In the genomic region with DNA sequence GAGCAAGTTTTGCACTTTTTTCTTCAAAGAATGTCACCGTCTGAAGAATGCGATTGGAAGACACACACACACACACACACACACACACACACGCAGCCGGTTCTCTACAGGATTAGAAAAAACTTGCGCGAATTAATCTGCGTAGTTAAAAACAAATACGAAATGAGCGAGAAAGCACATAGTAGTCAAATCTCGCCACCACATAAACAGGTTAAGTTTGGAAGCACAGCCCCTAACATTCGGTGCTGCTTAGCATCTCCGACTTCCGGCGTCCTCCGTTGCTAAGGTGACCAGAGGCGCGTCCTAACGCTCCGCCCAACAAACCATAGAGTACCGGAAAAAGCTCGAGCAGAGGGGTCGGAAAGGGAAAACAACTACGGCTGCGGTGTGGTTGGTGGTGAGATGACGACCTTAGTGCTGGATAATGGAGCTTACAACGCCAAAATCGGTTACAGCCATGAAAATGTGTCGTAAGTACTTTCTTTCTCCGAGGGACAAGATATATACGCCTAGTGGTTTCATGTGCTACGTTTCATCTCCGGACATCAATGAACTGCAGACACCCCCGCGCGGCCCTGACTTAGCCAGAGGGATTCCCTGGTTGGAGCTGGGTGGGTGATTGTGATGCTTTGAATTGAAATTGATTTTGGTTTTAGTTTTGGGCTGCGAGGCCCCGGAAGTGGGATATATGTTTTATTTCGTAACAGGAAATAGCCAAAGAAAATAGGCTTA, we compare ENCODE assay signal across 8 cellular contexts. TPM values are rescaled to one million over a fixed set of nuclear protein-coding genes. Genes with fewer than 3 reads are reported as not detected.
DNase-seq lines count a peak whose midpoint lies in the region; ATAC-seq, FAIRE-seq and TF ChIP-seq lines count a peak whose summit lies in the region.

A gene (plus strand): TSS at position 366 of the 732 bp plus-strand sequence. CDS start 37 bp downstream, at position 403.

- H3K4ac ChIP-seq in neuronal stem cell (ENCODE audit: low read length): no peak within 1 kb of the TSS

- in situ Hi-C loops in HAP-1 (cut with MboI; ENCODE audit: low sequenced_read_pairs): no loop called here

- no CpG with 5 or more reads among the region's 38 CpGs for WGBS in neuronal stem cell (ENCODE audit: extremely low coverage in 2 of 2, insufficient read length in 2 of 2, insufficient replicate concordance in 1 of 2), 2 donors

- peak within 1 kb of the TSS; percentile 93 for H3K18ac ChIP-seq in neuronal stem cell (ENCODE audit: low read length)

- peaks cover 28% of the 10 kb centered on the region for H3K79me2 ChIP-seq in MM.1S (ENCODE audit: low read length)

- H3K4me2 ChIP-seq in MM.1S (ENCODE audit: low read depth, low read length) (peak within 1 kb of the TSS; percentile 74), neuronal stem cell (ENCODE audit: insufficient read depth, low read length, poor library complexity, severe bottlenecking) (peak within 1 kb of the TSS; percentile 88)

- peak; percentile 92 for ATAC-seq in foreskin keratinocyte

- no peak within 1 kb of the TSS for H2BK120ac ChIP-seq in neuronal stem cell (ENCODE audit: low read depth, low read length)

- peak within 1 kb of the TSS; percentile 92 for H2AFZ ChIP-seq in MM.1S (ENCODE audit: low read length)
- peak within 1 kb of the TSS; percentile 84 for H2AFZ ChIP-seq in neuronal stem cell (ENCODE audit: low read length)

- FAIRE-seq in G401.6 (lab: Jason Lieb, UNC): peak; percentile 93

- peak; percentile 91 to 97 for DNase-seq in HAP-1 (ENCODE audit: low spot score in 2 of 2)
- DNase-seq in MM.1S: peak; percentile 96
- DNase-seq in SIG-M5 (lab: John Stamatoyannopoulos, UW): peak; percentile 79
- DNase-seq in activated gamma-delta T cell (lab: John Stamatoyannopoulos, UW): peak; percentile 62
- DNase-seq in foreskin keratinocyte: peak; percentile 93 to 95
- peak; percentile 93 for DNase-seq in neuronal stem cell (ENCODE audit: low spot score)

- H3K4me1 ChIP-seq in HAP-1 (peaks cover 8% of the 10 kb centered on the region), MM.1S (ENCODE audit: low read length) (no peaks in the 10 kb centered on the region), foreskin keratinocyte (peaks cover 17% of the 10 kb centered on the region), neuronal stem cell (ENCODE audit: control insufficient read depth in 2 of 2, insufficient read depth in 1 of 2, low read depth in 1 of 2, low read length in 2 of 2) (peaks cover 0 to 11% of the 10 kb centered on the region in 2 donors)

- TF ChIP-seq CTCF in MM.1S (IDR thresholded peaks at IDR 0.05; ENCODE audit: low read length) (no peak), foreskin keratinocyte (conservative IDR thresholded peaks at IDR 0.05) (peak; percentile 43), subcutaneous adipose tissue (IDR thresholded peaks at IDR 0.05; ENCODE audit: low read depth) (no peak)

- peak within 1 kb of the TSS; percentile 63; the same call in 1 of the 2 replicates for H3K27ac ChIP-seq in MM.1S (ENCODE audit: low read length)
- H3K27ac ChIP-seq in foreskin keratinocyte: peak within 1 kb of the TSS; percentile 81
- H3K27ac ChIP-seq in neuronal stem cell (replicated peaks; ENCODE audit: low read length): peak within 1 kb of the TSS; percentile 69

- no peak within 1 kb of the TSS for H2BK12ac ChIP-seq in neuronal stem cell (ENCODE audit: low read length)

- no peak within 1 kb of the TSS for H2AK5ac ChIP-seq in neuronal stem cell (ENCODE audit: low read depth, low read length)

- H4K20me1 ChIP-seq in MM.1S (ENCODE audit: insufficient read depth, low read length): no peaks in the 10 kb centered on the region

- peaks cover 1% of the 10 kb centered on the region; the same call in 1 of the 2 replicates for H3K36me3 ChIP-seq in HAP-1 (replicated peaks)
- H3K36me3 ChIP-seq in MM.1S (replicated peaks; ENCODE audit: insufficient read depth, low read length): no peaks in the 10 kb centered on the region
- H3K36me3 ChIP-seq in neuronal stem cell (replicated peaks in 1 of 2; ENCODE audit: control insufficient read depth in 2 of 2, insufficient read depth in 2 of 2, low read length in 2 of 2): peaks cover 0 to 13% of the 10 kb centered on the region in 2 donors

- H3K9me3 ChIP-seq in HAP-1 (no peaks in the 10 kb centered on the region), MM.1S (replicated peaks; ENCODE audit: insufficient read depth, low read length) (no peaks in the 10 kb centered on the region), neuronal stem cell (replicated peaks in 1 of 2; ENCODE audit: control insufficient read depth in 2 of 2, insufficient read depth in 1 of 2, low read depth in 1 of 2, low read length in 2 of 2) (no peaks in the 10 kb centered on the region)

- peak within 1 kb of the TSS; percentile 88 for H2BK5ac ChIP-seq in neuronal stem cell (ENCODE audit: low read length)

- H2BK15ac ChIP-seq in neuronal stem cell (ENCODE audit: low read length): peak within 1 kb of the TSS; percentile 58

- no peak within 1 kb of the TSS for H4K8ac ChIP-seq in neuronal stem cell (ENCODE audit: low read depth, low read length)

- no peaks in the 10 kb centered on the region for H3K9me2 ChIP-seq in MM.1S (replicated peaks; ENCODE audit: insufficient read depth, low read length)

- no peak within 1 kb of the TSS for H4K91ac ChIP-seq in neuronal stem cell (ENCODE audit: low read depth, low read length, poor library complexity)

- peaks cover 4% of the 10 kb centered on the region for H3K79me1 ChIP-seq in neuronal stem cell (ENCODE audit: low read depth, low read length)

- peak within 1 kb of the TSS; percentile 10 for H3K14ac ChIP-seq in neuronal stem cell (ENCODE audit: low read length)

- H3K4me3 ChIP-seq in HAP-1 (peak within 1 kb of the TSS; percentile 59), MM.1S (ENCODE audit: low read length) (peak within 1 kb of the TSS; percentile 88), neuronal stem cell (ENCODE audit: low read length in 2 of 2) (peak within 1 kb of the TSS; percentile 54 to 98)

- peaks cover 7% of the 10 kb centered on the region for H3F3A ChIP-seq in MM.1S (ENCODE audit: insufficient read depth, low read length)

- no peak within 1 kb of the TSS for H3K23ac ChIP-seq in neuronal stem cell (ENCODE audit: low read depth, low read length, poor library complexity)

- H3K27me3 ChIP-seq in HAP-1 (ENCODE audit: low read depth) (no peaks in the 10 kb centered on the region), MM.1S (replicated peaks; ENCODE audit: insufficient read depth, low read length) (no peaks in the 10 kb centered on the region), foreskin keratinocyte (no peaks in the 10 kb centered on the region), neuronal stem cell (ENCODE audit: control insufficient read depth in 3 of 3, insufficient read depth in 3 of 3, low read depth in 1 of 3, low read length in 3 of 3) (no peaks in the 10 kb centered on the region)

- peak within 1 kb of the TSS; percentile 71 for H3K9ac ChIP-seq in MM.1S (ENCODE audit: low read length)
- peak within 1 kb of the TSS; percentile 93 for H3K9ac ChIP-seq in neuronal stem cell (ENCODE audit: low read depth, low read length, poor library complexity)

RNA-seq across cellular contexts. Expression of the gene that starts here (rescaled TPM):
- 17.5 and 20.5 TPM in 2 replicates for total RNA-seq in foreskin keratinocyte
- 13.2 and 13.9 TPM in 2 replicates for polyA plus RNA-seq in foreskin keratinocyte
- polyA plus RNA-seq in neuronal stem cell (2013, experiment 1 of 2): 26.4 TPM
- 28.1 TPM for polyA plus RNA-seq in neuronal stem cell (2013, experiment 2 of 2)
- 10 to 100 TPM; 14.3 to 43.4 (median 19.9) TPM for total RNA-seq in subcutaneous adipose tissue

Comparison
In these comparisons a context has a peak if more than half of its experiments do, and no peak if none do; other contexts are left out.
1. Peak in every context shown above with its lines: DNase-seq, ATAC-seq, H3K4me3 ChIP-seq and H3K27ac ChIP-seq.